Comparison of ENCODE assay signal across 9 cellular contexts in the genomic region with DNA sequence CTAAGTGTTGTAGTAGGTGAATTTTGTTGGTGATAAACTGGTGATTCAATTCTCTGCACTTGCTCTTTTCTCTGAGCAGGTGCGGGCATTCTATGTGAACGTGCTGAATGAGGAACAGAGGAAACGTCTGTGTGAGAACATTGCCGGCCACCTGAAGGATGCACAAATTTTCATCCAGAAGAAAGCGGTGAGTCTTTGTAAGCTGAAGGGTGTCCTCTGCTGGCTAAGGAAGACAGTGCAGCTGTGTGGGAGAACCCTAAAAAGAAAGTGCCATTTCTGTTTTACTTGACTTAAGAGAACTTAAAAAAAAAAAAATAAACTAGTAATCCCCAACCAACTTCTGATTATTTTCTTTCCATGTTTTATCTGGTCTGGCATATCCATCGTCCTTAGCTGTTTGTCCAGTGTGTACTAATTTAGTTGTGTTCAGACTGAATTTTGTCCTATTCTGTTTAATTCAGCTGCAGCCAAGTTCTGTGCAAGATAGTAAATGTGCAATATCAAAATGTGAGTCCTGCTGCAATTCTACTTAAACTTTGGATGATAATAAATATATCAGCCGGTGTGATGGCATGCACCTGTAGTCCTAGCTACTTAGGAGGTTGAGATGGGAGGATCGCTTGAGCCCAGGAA. TPM values are rescaled to one million over a fixed set of nuclear protein-coding genes. Genes with fewer than 3 reads are reported as not detected.
A peak's percentile ranks its signal among the peaks of the same experiment; 100 is the strongest.
DNase-seq lines count a peak whose midpoint lies in the region; ATAC-seq lines count a peak whose summit lies in the region.
"Had no signal": no experiment of that assay in that cellular context is flagged by ENCODE, and none has a peak within 500 bp of the region (broad histone marks: within the 10 kb centered on the region; RNA-seq: fewer than 3 reads in every experiment).

No MANE protein-coding gene starts in this region.

- POLR2A ChIA-PET in activated CD4-positive, alpha-beta T cell treated with anti-CD3 and anti-CD28 coated beads for 36 hours (lab: Charles Lee) = no interaction called here

- CTCF ChIA-PET in activated CD4-positive, alpha-beta T cell treated with anti-CD3 and anti-CD28 coated beads for 36 hours (lab: Charles Lee) = interaction anchor here (0.6 to 4.1 kb wide), 36 partner anchors 9 to 660 kb away, joined by 3 to 17 read pairs (median 4); a partner anchor contains a TSS

- peaks cover 12% of the 10 kb centered on the region for H3K9me3 Mint-ChIP-seq in activated CD4-positive, alpha-beta T cell treated with anti-CD3 and anti-CD28 coated beads for 36 hours (ENCODE audit: low read depth)

- H3K4me1 Mint-ChIP-seq in activated CD4-positive, alpha-beta T cell treated with anti-CD3 and anti-CD28 coated beads for 36 hours = peaks cover 4% of the 10 kb centered on the region

- H3K27me3 Mint-ChIP-seq in activated CD4-positive, alpha-beta T cell treated with anti-CD3 and anti-CD28 coated beads for 36 hours = no peaks in the 10 kb centered on the region

- DNase-seq in EH (ENCODE audit: low read depth) = peak; percentile 30
- DNase-seq in HuH-7 (ENCODE audit: low spot score) = peak; percentile 16
- peak; percentile 68 for DNase-seq in activated CD4-positive, alpha-beta T cell treated with anti-CD3 and anti-CD28 coated beads for 36 hours
- DNase-seq in fibroblast of peridontal ligament (ENCODE audit: extremely low read depth) = peak; percentile 25
- DNase-seq in stimulated activated CD4-positive, alpha-beta T cell treated with anti-CD3 and anti-CD28 coated beads, Interleukin-2, amount 100 ng/mL, for 24 hours = peak; percentile 44 to 53
- no peak for DNase-seq in NCI-H1417 treated with DMSO at 0.1 percent for 48 hours (lab: John Stamatoyannopoulos, UW)
- no peak for DNase-seq in T1000 (lab: John Stamatoyannopoulos, UW)

- ATAC-seq in activated CD4-positive, alpha-beta T cell treated with anti-CD3 and anti-CD28 coated beads for 36 hours = peak; percentile 66
- ATAC-seq in GM21825 (IDR thresholded peaks at IDR 0.05; ENCODE audit: unreplicated experiment) = no peak

- peaks cover 39% of the 10 kb centered on the region for H3K36me3 Mint-ChIP-seq in activated CD4-positive, alpha-beta T cell treated with anti-CD3 and anti-CD28 coated beads for 36 hours (ENCODE audit: low read depth)

- intact Hi-C loops in activated CD4-positive, alpha-beta T cell treated with anti-CD3 and anti-CD28 coated beads for 36 hours (cut with DNase I, micrococcal nuclease) = loop anchor here (1.0 to 10.0 kb wide), 8 partner anchors 30 to 472 kb away; a partner anchor contains a TSS

- no peak overlapping the region for H3K4me3 Mint-ChIP-seq in activated CD4-positive, alpha-beta T cell treated with anti-CD3 and anti-CD28 coated beads for 36 hours
- H3K4me3 Mint-ChIP-seq: T-helper 1 cell treated with Interleukin-12 subunit alpha and Interleukin-12 subunit beta and Interleukin-4 antibody, amounts not matched to agents 30 μg/mL and 1 μg/mL, for 36 hours had no signal

- H3K27ac Mint-ChIP-seq in activated CD4-positive, alpha-beta T cell treated with anti-CD3 and anti-CD28 coated beads for 36 hours = no peak overlapping the region
- H3K27ac Mint-ChIP-seq: T-helper 1 cell treated with Interleukin-12 subunit alpha and Interleukin-12 subunit beta and Interleukin-4 antibody, amounts not matched to agents 30 μg/mL and 1 μg/mL, for 36 hours had no signal

RNA-seq across cellular contexts. Expression of a gene that starts 29.6 kb away (rescaled TPM):
- 10 to 100 TPM; 25.1 to 25.5 TPM for total RNA-seq in activated CD4-positive, alpha-beta T cell treated with anti-CD3 and anti-CD28 coated beads for 36 hours

RNA-seq across cellular contexts. Expression of a gene that starts 45.3 kb away (rescaled TPM):
- total RNA-seq in activated CD4-positive, alpha-beta T cell treated with anti-CD3 and anti-CD28 coated beads for 36 hours = not detected

Comparison
In these comparisons a context has a peak if more than half of its experiments do, and no peak if none do; other contexts are left out.
1. DNase-seq: peak in EH (single experiment), HuH-7 (single experiment), activated CD4-positive, alpha-beta T cell treated with anti-CD3 and anti-CD28 coated beads for 36 hours (single experiment), fibroblast of peridontal ligament (single experiment) and stimulated activated CD4-positive, alpha-beta T cell treated with anti-CD3 and anti-CD28 coated beads, Interleukin-2, amount 100 ng/mL, for 24 hours (2 of 2); none in NCI-H1417 treated with DMSO at 0.1 percent for 48 hours (single experiment) and T1000 (single experiment).